In genomic region chr1:63522891-63523728, GRCh38 we compare ENCODE assay signal across 8 cellular contexts. TPM values are rescaled to one million over a fixed set of nuclear protein-coding genes. Genes with fewer than 3 reads are reported as not detected.
A peak's percentile ranks its signal among the peaks of the same experiment; 100 is the strongest.
DNase-seq lines count a peak whose midpoint lies in the region; ATAC-seq, FAIRE-seq and TF ChIP-seq lines count a peak whose summit lies in the region.

Gene EFCAB7, plus strand, starts transcription at chr1:63523525. Its CDS starts 2,048 bp downstream, at chr1:63525573.
Gene ITGB3BP, minus strand, starts transcription at chr1:63523225. Its CDS starts 92 bp downstream, at chr1:63523133.

- TF ChIP-seq CTCF in AG10803 (conservative IDR thresholded peaks at IDR 0.05; ENCODE audit: low read length) (no peak), kidney (IDR thresholded peaks at IDR 0.05; ENCODE audit: borderline replicate concordance, extremely low read depth, insufficient read depth) (no peak)

- H3K4me1 ChIP-seq in kidney (ENCODE audit: control insufficient read depth in 1 of 2, insufficient read depth in 1 of 2, low read depth in 1 of 2, low read length in 2 of 2) = peaks cover 5 to 6% of the 10 kb centered on the region in 2 donors

- ATAC-seq in GM19035 (IDR thresholded peaks at IDR 0.05; ENCODE audit: unreplicated experiment) (peak; percentile 89), HG03342 (IDR thresholded peaks at IDR 0.05; ENCODE audit: unreplicated experiment) (peak; percentile 89)

- intact Hi-C loops in kidney (cut with DNase I) = no loop called here

- peaks cover 0 to 2% of the 10 kb centered on the region in 2 donors for H3K36me3 ChIP-seq in kidney (ENCODE audit: control insufficient read depth in 1 of 2, insufficient read depth in 2 of 2, low read length in 2 of 2)

- no peak for FAIRE-seq in kidney (lab: Jason Lieb, UNC)

- peak within 1 kb of the TSS; percentile 63 to 94 for H3K9ac ChIP-seq in kidney (ENCODE audit: low read length in 2 of 2)

- H3K27ac ChIP-seq in kidney (ENCODE audit: low read depth in 2 of 2, low read length in 2 of 2) = peak within 1 kb of the TSS; percentile 80 to 98

- DNase-seq in AG10803 (ENCODE audit: low read depth) = peak; percentile 93
- peak; percentile 98 for DNase-seq in NCI-H345 treated with DMSO at 0.1 percent for 48 hours (lab: John Stamatoyannopoulos, UW; ENCODE audit: unreplicated experiment)
- peak; percentile 69 for DNase-seq in activated CD4-positive, alpha-beta T cell treated with anti-CD3 and anti-CD28 coated beads for 1 hour
- DNase-seq in cerebellum (ENCODE audit: low spot score) = peak; percentile 78
- DNase-seq in kidney = peak; percentile 91
- DNase-seq in stimulated activated CD4-positive, alpha-beta T cell treated with anti-CD3 and anti-CD28 coated beads, Interleukin-15, amount 100 ng/mL, for 1 hour (ENCODE audit: low read depth in 1 of 2, low spot score in 1 of 2) = peak; percentile 61 to 75

- H3K4me3 ChIP-seq in AG10803 (ENCODE audit: low read length) (peak within 1 kb of the TSS; percentile 75), kidney (ENCODE audit: low read length in 2 of 2) (peak within 1 kb of the TSS; percentile 93 to 100)

- H3K9me3 ChIP-seq in kidney (ENCODE audit: control insufficient read depth in 1 of 2, low read length in 2 of 2) = no peaks in the 10 kb centered on the region

RNA-seq across cellular contexts. Expression of gene EFCAB7, which starts in this region (rescaled TPM):
- 31.6 TPM for total RNA-seq in cerebellum
- total RNA-seq in kidney = 9.6 TPM
- polyA plus RNA-seq in kidney (ENCODE audit: insufficient read depth, low read depth, low replicate concordance) = 5.1 TPM

RNA-seq across cellular contexts. Expression of gene ITGB3BP, which starts in this region (rescaled TPM):
- total RNA-seq in cerebellum = 35.2 TPM
- 27.2 TPM for total RNA-seq in kidney
- 29.1 TPM for polyA plus RNA-seq in kidney (ENCODE audit: insufficient read depth, low read depth, low replicate concordance)

Comparison
In these comparisons a context has a peak if more than half of its experiments do, and no peak if none do; other contexts are left out.
1. Peak in every context shown above with its lines: DNase-seq, ATAC-seq, H3K4me3 ChIP-seq and H3K27ac ChIP-seq.